Comparison of ENCODE assay signal across 11 cellular contexts in the genomic region with DNA sequence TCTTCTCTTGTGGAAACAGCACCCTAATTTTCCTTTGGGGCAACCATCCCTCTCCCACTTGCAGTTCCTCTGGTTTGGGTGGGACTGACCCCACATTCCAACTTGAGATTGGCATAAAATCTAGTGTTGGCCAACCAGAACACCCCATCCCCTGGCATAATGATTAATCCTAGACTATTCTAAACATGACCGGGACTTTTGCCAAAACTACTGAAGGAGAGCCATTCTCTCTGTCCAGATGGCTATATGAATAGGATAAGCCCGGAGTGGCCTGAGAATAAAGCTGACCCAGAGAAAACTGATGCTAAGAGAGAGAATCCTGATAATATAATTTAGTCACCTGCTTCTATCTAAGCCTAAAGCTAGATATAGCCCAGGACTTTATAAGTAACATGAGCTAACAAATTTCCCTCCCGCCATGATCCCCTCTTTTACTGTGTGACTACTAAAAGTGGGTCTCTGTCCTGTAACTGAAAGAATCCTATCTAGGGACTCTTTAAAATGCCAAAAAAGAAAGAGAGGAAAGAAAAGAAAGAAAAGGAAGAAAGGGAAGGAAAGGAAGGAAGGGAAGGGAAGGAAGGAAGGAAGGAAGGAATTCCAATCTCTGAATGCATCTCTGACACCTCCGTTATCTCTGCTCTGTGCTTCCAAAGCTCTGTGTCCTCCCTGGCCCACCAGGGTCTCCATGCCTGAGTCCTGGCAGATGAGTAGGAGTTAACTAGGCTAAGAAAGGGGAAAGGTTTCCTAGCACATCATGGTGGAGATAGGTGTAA. TPM values are rescaled to one million over a fixed set of nuclear protein-coding genes. Genes with fewer than 3 reads are reported as not detected.
DNase-seq lines count a peak whose midpoint lies in the region; ATAC-seq and TF ChIP-seq lines count a peak whose summit lies in the region.
"Had no signal": no experiment of that assay in that cellular context is flagged by ENCODE, and none has a peak within 500 bp of the region (broad histone marks: within the 10 kb centered on the region; RNA-seq: fewer than 3 reads in every experiment).

No MANE protein-coding gene starts in this region.

- H3K36me3 Mint-ChIP-seq in naive thymus-derived CD8-positive, alpha-beta T cell, result peaks cover 0 to 4% (median 0%) of the 10 kb centered on the region in 3 donors
- H3K36me3 Mint-ChIP-seq in activated CD4-positive, alpha-beta T cell treated with anti-CD3 and anti-CD28 coated beads for 36 hours (ENCODE audit: low read depth), result no peaks in the 10 kb centered on the region

- TF ChIP-seq CTCF in choroid plexus epithelial cell (conservative IDR thresholded peaks at IDR 0.05; ENCODE audit: low read depth, low read length), result no peak

- intact Hi-C loops in activated CD4-positive, alpha-beta T cell treated with anti-CD3 and anti-CD28 coated beads for 36 hours (cut with DNase I, micrococcal nuclease), result no loop called here

- H3K4me3 Mint-ChIP-seq in naive thymus-derived CD8-positive, alpha-beta T cell, result peak overlapping the region in 1 of 10 donors; percentile 21
- no peak overlapping the region for H3K4me3 Mint-ChIP-seq in activated CD4-positive, alpha-beta T cell treated with anti-CD3 and anti-CD28 coated beads for 36 hours

- no peak for ATAC-seq in naive thymus-derived CD8-positive, alpha-beta T cell
- ATAC-seq in GM19463 (IDR thresholded peaks at IDR 0.05; ENCODE audit: unreplicated experiment) (no peak), GM19023 (IDR thresholded peaks at IDR 0.05; ENCODE audit: unreplicated experiment) (no peak)
- ATAC-seq in activated CD4-positive, alpha-beta T cell treated with anti-CD3 and anti-CD28 coated beads for 36 hours, result no peak
- ATAC-seq: activated CD4-positive, CD25-positive, alpha-beta regulatory T cell treated with anti-CD3 and anti-CD28 coated beads, Interleukin-2, amount 50 U/mL, for 24 hours had no signal

- H3K27me3 Mint-ChIP-seq in naive thymus-derived CD8-positive, alpha-beta T cell, result peaks cover 0 to 11% (median 7%) of the 10 kb centered on the region in 5 donors
- H3K27me3 Mint-ChIP-seq in activated CD4-positive, alpha-beta T cell treated with anti-CD3 and anti-CD28 coated beads for 36 hours, result peaks cover 8% of the 10 kb centered on the region

- H3K9me3 Mint-ChIP-seq in naive thymus-derived CD8-positive, alpha-beta T cell, result peaks cover 0 to 16% (median 1%) of the 10 kb centered on the region in 9 donors
- no peaks in the 10 kb centered on the region for H3K9me3 Mint-ChIP-seq in activated CD4-positive, alpha-beta T cell treated with anti-CD3 and anti-CD28 coated beads for 36 hours (ENCODE audit: low read depth)

- peaks cover 0 to 14% (median 7%) of the 10 kb centered on the region in 4 donors for H3K4me1 Mint-ChIP-seq in naive thymus-derived CD8-positive, alpha-beta T cell
- H3K4me1 Mint-ChIP-seq in activated CD4-positive, alpha-beta T cell treated with anti-CD3 and anti-CD28 coated beads for 36 hours, result no peaks in the 10 kb centered on the region

- POLR2A ChIA-PET in naive thymus-derived CD8-positive, alpha-beta T cell (lab: Charles Lee), result no interaction called here
- POLR2A ChIA-PET in activated CD4-positive, alpha-beta T cell treated with anti-CD3 and anti-CD28 coated beads for 36 hours (lab: Charles Lee), result no interaction called here

- H3K4me3 ChIP-seq in choroid plexus epithelial cell (ENCODE audit: low read depth, low read length), result no peak overlapping the region

- DNase-seq in EH (ENCODE audit: low read depth) (peak; percentile 86), NCI-H226 (peak; percentile 72), choroid plexus epithelial cell (ENCODE audit: low read depth) (peak; percentile 49), ureter (ENCODE audit: low spot score) (no peak)
- DNase-seq in naive thymus-derived CD8-positive, alpha-beta T cell, result no peak
- no peak for DNase-seq in activated CD4-positive, alpha-beta T cell treated with anti-CD3 and anti-CD28 coated beads for 36 hours
- DNase-seq: NCI-H187, retina had no signal

- H3K27ac Mint-ChIP-seq in naive thymus-derived CD8-positive, alpha-beta T cell, result peak overlapping the region; percentile 69 to 95 (median 88)
- H3K27ac Mint-ChIP-seq in activated CD4-positive, alpha-beta T cell treated with anti-CD3 and anti-CD28 coated beads for 36 hours, result no peak overlapping the region

- CTCF ChIA-PET in activated CD4-positive, alpha-beta T cell treated with anti-CD3 and anti-CD28 coated beads for 36 hours (lab: Charles Lee), result interaction anchor here (1.0 kb wide), 1 partner anchor 10 kb away, joined by 3 read pairs; no protein-coding TSS in a partner anchor

RNA-seq across cellular contexts. Expression of a gene that starts 28.0 kb away (rescaled TPM):
- 100 to 1,000 TPM; 137 to 145 TPM for total RNA-seq in naive thymus-derived CD8-positive, alpha-beta T cell
- 10 to 100 TPM; 54.8 to 70.1 (median 63.3) TPM for polyA plus RNA-seq in naive thymus-derived CD8-positive, alpha-beta T cell
- total RNA-seq in ureter, result 129 TPM
- total RNA-seq in activated CD4-positive, alpha-beta T cell treated with anti-CD3 and anti-CD28 coated beads for 36 hours, result 100 to 1,000 TPM; 149 to 186 TPM

Comparison
In these comparisons a context has a peak if more than half of its experiments do, and no peak if none do; other contexts are left out.
1. DNase-seq: peak in EH (single experiment), NCI-H226 (single experiment) and choroid plexus epithelial cell (single experiment); none in naive thymus-derived CD8-positive, alpha-beta T cell (0 of 10), ureter (single experiment) and activated CD4-positive, alpha-beta T cell treated with anti-CD3 and anti-CD28 coated beads for 36 hours (single experiment).